8 cellular contexts compared by ENCODE assay signal in the genomic region with DNA sequence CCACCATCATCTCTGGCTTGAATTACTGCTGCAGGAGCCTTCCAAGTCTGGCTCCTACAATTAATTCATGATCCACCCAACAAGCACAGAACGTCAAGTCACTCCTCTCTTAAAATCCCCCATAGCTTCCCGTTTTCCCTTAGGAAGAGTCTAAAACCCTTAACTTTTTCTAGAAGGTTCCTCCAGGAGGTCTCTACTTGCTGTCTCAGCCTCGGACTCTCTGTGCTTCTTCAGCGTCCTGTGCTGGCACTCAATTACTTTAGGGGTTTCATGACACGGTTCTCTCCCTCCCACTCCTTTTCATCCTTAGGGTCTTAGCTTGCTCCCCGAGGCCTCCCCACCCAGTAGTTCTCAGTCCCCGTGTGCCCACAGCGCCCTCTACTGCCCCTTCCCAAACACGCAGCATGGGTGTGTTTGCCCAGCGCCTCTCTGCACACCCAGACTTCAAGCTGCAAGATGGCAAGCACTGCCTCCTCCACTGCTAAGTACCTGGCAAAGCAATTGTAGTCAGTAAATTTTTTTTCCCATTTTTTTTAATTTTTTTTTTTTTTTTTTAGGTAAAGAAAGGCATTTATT. TPM values are rescaled to one million over a fixed set of nuclear protein-coding genes. Genes with fewer than 3 reads are reported as not detected.
DNase-seq lines count a peak whose midpoint lies in the region; ATAC-seq and TF ChIP-seq lines count a peak whose summit lies in the region.

No MANE protein-coding gene starts in this region.

- no peaks in the 10 kb centered on the region for H3K36me3 ChIP-seq in aorta (ENCODE audit: control insufficient read depth in 1 of 2, insufficient read depth in 2 of 2, low read length in 1 of 2)

- H3K4me3 ChIP-seq in fibroblast of pulmonary artery (replicated peaks; ENCODE audit: low read depth, low read length) (no peak overlapping the region), aorta (ENCODE audit: low read length in 2 of 2) (no peak overlapping the region)

- no peaks in the 10 kb centered on the region for H3K4me1 ChIP-seq in aorta (ENCODE audit: control insufficient read depth in 1 of 2, insufficient read depth in 2 of 2, low read length in 2 of 2)

- H3K27ac ChIP-seq in aorta (ENCODE audit: low read depth in 1 of 2, low read length in 2 of 2): no peak overlapping the region

- H3K4me1 Mint-ChIP-seq in osteocyte (ENCODE audit: unreplicated experiment): no peaks in the 10 kb centered on the region

- H3K9me3 ChIP-seq in aorta (ENCODE audit: control insufficient read depth, low read length): no peaks in the 10 kb centered on the region

- intact Hi-C loops in aorta (cut with DNase I): no loop called here

- DNase-seq in NCI-H748 (lab: John Stamatoyannopoulos, UW; ENCODE audit: unreplicated experiment) (peak; percentile 69), NCI-H748 treated with DMSO at 0.1 percent for 48 hours (lab: John Stamatoyannopoulos, UW) (no peak), NCI-H460 (ENCODE audit: extremely low read depth, low read depth) (peak; percentile 30), fibroblast of pulmonary artery (ENCODE audit: low read depth) (peak; percentile 49), osteocyte (ENCODE audit: extremely low spot score, unreplicated experiment) (no peak), aorta (peak; percentile 77 to 84)
- peak; percentile 85 for DNase-seq in activated CD8-positive, alpha-beta memory T cell treated with anti-CD3 and anti-CD28 coated beads, Interleukin-2, amount 50 U/mL, for 48 hours

- peak; percentile 83 for TF ChIP-seq CTCF in fibroblast of pulmonary artery (IDR thresholded peaks at IDR 0.05; ENCODE audit: low read length, missing control alignments)
- peak; percentile 47 for TF ChIP-seq CTCF in osteocyte (IDR thresholded peaks at IDR 0.05)

- ATAC-seq in aorta (ENCODE audit: low FRiP score): no peak
- no peak for ATAC-seq in HG03460 (IDR thresholded peaks at IDR 0.05; ENCODE audit: unreplicated experiment)

- H3K36me3 Mint-ChIP-seq in osteocyte (ENCODE audit: unreplicated experiment): no peaks in the 10 kb centered on the region

- H3K4me3 Mint-ChIP-seq in osteocyte (ENCODE audit: unreplicated experiment): no peak overlapping the region

- WGBS in aorta, 2 donors: 6 to 11% methylated on average over 10 of the region's 10 CpGs

- H3K27me3 ChIP-seq in aorta (ENCODE audit: control insufficient read depth in 1 of 2, insufficient read depth in 2 of 2, low read length in 1 of 2): no peaks in the 10 kb centered on the region

- H3K9me3 Mint-ChIP-seq in osteocyte (ENCODE audit: unreplicated experiment): no peaks in the 10 kb centered on the region

- H3K27me3 Mint-ChIP-seq in osteocyte (ENCODE audit: unreplicated experiment): peaks cover 6% of the 10 kb centered on the region

- no peak overlapping the region for H3K27ac Mint-ChIP-seq in osteocyte (ENCODE audit: unreplicated experiment)

RNA-seq across cellular contexts. Expression of gene MAP3K10, which starts 25.8 kb away (rescaled TPM):
- total RNA-seq in NCI-H460 (2014; rRNA removed; shearing (Covaris generic)): 6.0 and 7.4 TPM in 2 replicates
- 17.7 and 20.4 TPM in 2 replicates for polyA plus RNA-seq in NCI-H460 (2014; cell fraction: nucleus; rRNA removed)
- total RNA-seq in osteocyte (23.6 and 24.2 TPM in 2 replicates), aorta (10 to 100 TPM; 21.1 to 28.8 TPM)
- 10 to 100 TPM in 1 of 2 donors, 1 to 10 TPM in 1; 7.0 to 19.9 TPM for polyA plus RNA-seq in aorta

RNA-seq across cellular contexts. Expression of gene TTC9B, which starts 52.7 kb away (rescaled TPM):
- total RNA-seq in NCI-H460 (2014; rRNA removed; shearing (Covaris generic)): not detected in 2 replicates
- polyA plus RNA-seq in NCI-H460 (2014; cell fraction: nucleus; rRNA removed): not detected in 2 replicates
- total RNA-seq in osteocyte: not detected in 2 replicates
- total RNA-seq in aorta: not detected
- under 1 TPM in 1 of 2 donors, not detected in 1; 0.26 TPM for polyA plus RNA-seq in aorta

Comparison
In these comparisons a context has a peak if more than half of its experiments do, and no peak if none do; other contexts are left out.
1. DNase-seq: peak in NCI-H748 (single experiment), NCI-H460 (single experiment), activated CD8-positive, alpha-beta memory T cell treated with anti-CD3 and anti-CD28 coated beads, Interleukin-2, amount 50 U/mL, for 48 hours (single experiment), fibroblast of pulmonary artery (single experiment) and aorta (2 of 2); none in NCI-H748 treated with DMSO at 0.1 percent for 48 hours (single experiment) and osteocyte (single experiment).